ENCODE assay signal across 14 cellular contexts in genomic region chr6:149052350-149053106, GRCh38.
DNase-seq lines count a peak whose midpoint lies in the region; ATAC-seq and TF ChIP-seq lines count a peak whose summit lies in the region.
"Had no signal": no experiment of that assay in that cellular context is flagged by ENCODE, and none has a peak within 500 bp of the region (broad histone marks: within the 10 kb centered on the region; RNA-seq: fewer than 3 reads in every experiment).

No MANE protein-coding gene starts in this region.

- intact Hi-C loops in activated CD4-positive, alpha-beta T cell treated with anti-CD3 and anti-CD28 coated beads for 36 hours (cut with DNase I, micrococcal nuclease) = no loop called here

- no peaks in the 10 kb centered on the region for H3K79me2 ChIP-seq in GM23338 (replicated peaks; ENCODE audit: insufficient read depth)

- POLR2A ChIA-PET in activated CD4-positive, alpha-beta T cell treated with anti-CD3 and anti-CD28 coated beads for 36 hours (lab: Charles Lee) = no interaction called here
- POLR2A ChIA-PET in RWPE1 (lab: Yijun Ruan, JAX; ENCODE audit: low non-redundant PET) = no interaction called here

- no peak overlapping the region for H2AFZ ChIP-seq in GM23338

- no peaks in the 10 kb centered on the region for H3K9me2 ChIP-seq in GM23338 (ENCODE audit: insufficient read depth)

- H3K27ac ChIP-seq in GM23338 (ENCODE audit: low read depth) (no peak overlapping the region), RWPE1 (no peak overlapping the region)
- H3K27ac ChIP-seq: dorsolateral prefrontal cortex, left ventricle myocardium inferior, tibial nerve had no signal

- DNase-seq in activated CD4-positive, alpha-beta T cell treated with anti-CD3 and anti-CD28 coated beads for 36 hours = no peak
- DNase-seq in activated CD4-positive, alpha-beta T cell treated with anti-CD3 and anti-CD28 coated beads, Interleukin-2, amount 50 U/mL, for 4 hours = no peak
- DNase-seq in GM23338 (ENCODE audit: low spot score) = no peak
- DNase-seq in stimulated activated effector memory CD8-positive, alpha-beta T cell treated with anti-CD3 and anti-CD28 coated beads, Interleukin-12 subunit alpha, Interleukin-12 subunit beta, amount 100 ng/mL, for 72 hours (ENCODE audit: low spot score in 2 of 2) = no peak
- DNase-seq in RWPE1 (ENCODE audit: low spot score) = no peak
- no peak for DNase-seq in glomerular visceral epithelial cell (ENCODE audit: extremely low spot score)
- DNase-seq: amygdala, dorsolateral prefrontal cortex, glutamatergic neuron, left ventricle myocardium inferior, nephron progenitor cell had no signal

- no peaks in the 10 kb centered on the region for H3F3A ChIP-seq in GM23338 (replicated peaks; ENCODE audit: low read depth)

- no peak overlapping the region for H3K27ac Mint-ChIP-seq in activated CD4-positive, alpha-beta T cell treated with anti-CD3 and anti-CD28 coated beads for 36 hours
- H3K27ac Mint-ChIP-seq in GM23338 = peak overlapping the region; percentile 5
- H3K27ac Mint-ChIP-seq in stimulated activated effector memory CD8-positive, alpha-beta T cell treated with anti-CD3 and anti-CD28 coated beads, Interleukin-12 subunit alpha, Interleukin-12 subunit beta, amount 100 ng/mL, for 72 hours = peak overlapping the region; percentile 38
- H3K27ac Mint-ChIP-seq: nephron progenitor cell had no signal

- CTCF ChIA-PET in activated CD4-positive, alpha-beta T cell treated with anti-CD3 and anti-CD28 coated beads for 36 hours (lab: Charles Lee) = interaction anchor here (0.7 to 1.3 kb wide), 5 partner anchors 9 to 380 kb away, joined by 3 to 4 read pairs (median 3); no protein-coding TSS in a partner anchor
- CTCF ChIA-PET in RWPE1 (lab: Yijun Ruan, JAX) = interaction anchor here (0.7 to 1.2 kb wide), 3 partner anchors 12 to 379 kb away, joined by 3 read pairs; no protein-coding TSS in a partner anchor

- H3K27me3 ChIP-seq in GM23338 (ENCODE audit: insufficient read depth) = no peaks in the 10 kb centered on the region
- H3K27me3 ChIP-seq: dorsolateral prefrontal cortex, tibial nerve had no signal

- H3K36me3 ChIP-seq in GM23338 (ENCODE audit: insufficient read depth) = no peaks in the 10 kb centered on the region
- H3K36me3 ChIP-seq: left ventricle myocardium inferior, tibial nerve had no signal

- TF ChIP-seq CTCF in GM23338 (conservative IDR thresholded peaks at IDR 0.05; ENCODE audit: low read depth in 2 of 2) = no peak
- TF ChIP-seq CTCF in RWPE1 (conservative IDR thresholded peaks at IDR 0.05; ENCODE audit: low read depth) = no peak

- ATAC-seq in activated CD4-positive, alpha-beta T cell treated with anti-CD3 and anti-CD28 coated beads for 36 hours = peak; percentile 81
- ATAC-seq in GM23338 = no peak
- peak; percentile 74 for ATAC-seq in HG03442 (IDR thresholded peaks at IDR 0.05; ENCODE audit: unreplicated experiment)
- peak; percentile 97 for ATAC-seq in stimulated activated effector memory CD8-positive, alpha-beta T cell treated with anti-CD3 and anti-CD28 coated beads, Interleukin-12 subunit alpha, Interleukin-12 subunit beta, amount 100 ng/mL, for 72 hours
- no peak for ATAC-seq in HG02840 (IDR thresholded peaks at IDR 0.05; ENCODE audit: low FRiP score, unreplicated experiment)

- H3K36me3 Mint-ChIP-seq in activated CD4-positive, alpha-beta T cell treated with anti-CD3 and anti-CD28 coated beads for 36 hours (ENCODE audit: low read depth) = peaks cover 3% of the 10 kb centered on the region
- H3K36me3 Mint-ChIP-seq in GM23338 (ENCODE audit: low read depth) = 0 out of 3 replicates have a peak, but pooled peaks cover 5% of the 10 kb centered on the region
- no peaks in the 10 kb centered on the region for H3K36me3 Mint-ChIP-seq in stimulated activated effector memory CD8-positive, alpha-beta T cell treated with anti-CD3 and anti-CD28 coated beads, Interleukin-12 subunit alpha, Interleukin-12 subunit beta, amount 100 ng/mL, for 72 hours

- H3K9me3 Mint-ChIP-seq in activated CD4-positive, alpha-beta T cell treated with anti-CD3 and anti-CD28 coated beads for 36 hours (ENCODE audit: low read depth) = no peaks in the 10 kb centered on the region
- H3K9me3 Mint-ChIP-seq in GM23338 = no peaks in the 10 kb centered on the region
- H3K9me3 Mint-ChIP-seq in stimulated activated effector memory CD8-positive, alpha-beta T cell treated with anti-CD3 and anti-CD28 coated beads, Interleukin-12 subunit alpha, Interleukin-12 subunit beta, amount 100 ng/mL, for 72 hours = no peaks in the 10 kb centered on the region
- H3K9me3 Mint-ChIP-seq: nephron progenitor cell had no signal

- peaks cover 16% of the 10 kb centered on the region for H3K4me1 ChIP-seq in GM23338 (ENCODE audit: insufficient read depth)

- H3K4me3 ChIP-seq in GM23338 = no peak overlapping the region
- H3K4me3 ChIP-seq: dorsolateral prefrontal cortex, left ventricle myocardium inferior, tibial nerve had no signal

- no peak overlapping the region for H3K4me3 Mint-ChIP-seq in activated CD4-positive, alpha-beta T cell treated with anti-CD3 and anti-CD28 coated beads for 36 hours
- no peak overlapping the region for H3K4me3 Mint-ChIP-seq in GM23338
- H3K4me3 Mint-ChIP-seq in stimulated activated effector memory CD8-positive, alpha-beta T cell treated with anti-CD3 and anti-CD28 coated beads, Interleukin-12 subunit alpha, Interleukin-12 subunit beta, amount 100 ng/mL, for 72 hours = peak overlapping the region; percentile 51
- H3K4me3 Mint-ChIP-seq: nephron progenitor cell had no signal

- H3K4me1 Mint-ChIP-seq in activated CD4-positive, alpha-beta T cell treated with anti-CD3 and anti-CD28 coated beads for 36 hours = peaks cover 25% of the 10 kb centered on the region
- H3K4me1 Mint-ChIP-seq in GM23338 = peaks cover 41% of the 10 kb centered on the region
- peaks cover 68% of the 10 kb centered on the region for H3K4me1 Mint-ChIP-seq in stimulated activated effector memory CD8-positive, alpha-beta T cell treated with anti-CD3 and anti-CD28 coated beads, Interleukin-12 subunit alpha, Interleukin-12 subunit beta, amount 100 ng/mL, for 72 hours

- H3K27me3 Mint-ChIP-seq in activated CD4-positive, alpha-beta T cell treated with anti-CD3 and anti-CD28 coated beads for 36 hours = no peaks in the 10 kb centered on the region
- H3K27me3 Mint-ChIP-seq in GM23338 (ENCODE audit: insufficient read depth, low read depth, poor library complexity) = no peaks in the 10 kb centered on the region

- no peaks in the 10 kb centered on the region for H4K20me1 ChIP-seq in GM23338 (replicated peaks; ENCODE audit: insufficient read depth)

- no peak overlapping the region for H3K4me2 ChIP-seq in GM23338

TF ChIP-seq in GM23338, 12 proteins besides CTCF, POLR2A, EP300 and RAD21 (continues in another document):
- TF ChIP-seq ZNF114 (CRISPR knock-in tag; IDR thresholded peaks at IDR 0.05) = no peak
- no peak for TF ChIP-seq POLR2AphosphoS5 (IDR thresholded peaks at IDR 0.05; ENCODE audit: low read depth)

Comparison
In these comparisons a context has a peak if more than half of its experiments do, and no peak if none do; other contexts are left out.
1. ATAC-seq: peak in activated CD4-positive, alpha-beta T cell treated with anti-CD3 and anti-CD28 coated beads for 36 hours (single experiment), HG03442 (single experiment) and stimulated activated effector memory CD8-positive, alpha-beta T cell treated with anti-CD3 and anti-CD28 coated beads, Interleukin-12 subunit alpha, Interleukin-12 subunit beta, amount 100 ng/mL, for 72 hours (single experiment); none in GM23338 (single experiment) and HG02840 (single experiment).